In genomic region chr13:52847322-52847681, GRCh38 we compare ENCODE assay signal across 28 cellular contexts. TPM values are rescaled to one million over a fixed set of nuclear protein-coding genes. Genes with fewer than 3 reads are reported as not detected.
DNase-seq lines count a peak whose midpoint lies in the region; ATAC-seq and TF ChIP-seq lines count a peak whose summit lies in the region.
"Had no signal": no experiment of that assay in that cellular context is flagged by ENCODE, and none has a peak within 500 bp of the region (broad histone marks: within the 10 kb centered on the region; RNA-seq: fewer than 3 reads in every experiment).

No MANE protein-coding gene starts in this region.

- WGBS in trophoblast cell (ENCODE audit: extremely low coverage, insufficient coverage, insufficient read length), result no CpG with 5 or more reads among the region's 51 CpGs

- peak overlapping the region; percentile 66 for H3K4me2 ChIP-seq in trophoblast cell (ENCODE audit: low read length)

- H3K9ac ChIP-seq in iPS-15b (ENCODE audit: low read depth, low read length) (no peak overlapping the region), trophoblast cell (ENCODE audit: low read length) (no peak overlapping the region)

- TF ChIP-seq CTCF in brain (conservative IDR thresholded peaks at IDR 0.05), result peak in 1 of 2 experiments; percentile 8

- no peak overlapping the region for H2BK5ac ChIP-seq in trophoblast cell (ENCODE audit: low read depth, low read length, poor library complexity)

- no peak overlapping the region for H3K27ac ChIP-seq in trophoblast cell (ENCODE audit: low read depth, low read length)
- H3K27ac ChIP-seq: ascending aorta, right lobe of liver, stomach, tibial artery had no signal

- H4K91ac ChIP-seq in trophoblast cell (ENCODE audit: low read depth, low read length), result no peak overlapping the region

- no peak overlapping the region for H2AFZ ChIP-seq in trophoblast cell (ENCODE audit: insufficient read depth, low read length, poor library complexity)

- H3K9me3 ChIP-seq in iPS-15b (ENCODE audit: control insufficient read depth, insufficient read depth, low read length), result no peaks in the 10 kb centered on the region
- H3K9me3 ChIP-seq in trophoblast cell (ENCODE audit: insufficient read depth, low read depth, low read length), result peaks cover 19% of the 10 kb centered on the region
- H3K9me3 ChIP-seq: ascending aorta, right lobe of liver, tibial artery had no signal

- H3K4ac ChIP-seq in trophoblast cell (ENCODE audit: low read depth, low read length), result no peak overlapping the region

- peaks cover 2% of the 10 kb centered on the region for H3K79me2 ChIP-seq in trophoblast cell (ENCODE audit: control insufficient read depth, insufficient read depth, low read length, poor library complexity)

- peaks cover 20% of the 10 kb centered on the region for H3K36me3 Mint-ChIP-seq in brain

- peaks cover 58% of the 10 kb centered on the region for H3K27me3 ChIP-seq in H7 (ENCODE audit: control insufficient read depth, insufficient read depth, low read length)
- peaks cover 50% of the 10 kb centered on the region for H3K27me3 ChIP-seq in iPS-15b (ENCODE audit: control insufficient read depth, insufficient read depth, low read length)
- H3K27me3 ChIP-seq in trophoblast cell (ENCODE audit: insufficient read depth, low read length), result peaks cover 47% of the 10 kb centered on the region

- H2BK120ac ChIP-seq in trophoblast cell (ENCODE audit: insufficient read depth, low read length, poor library complexity), result no peak overlapping the region

- no peak overlapping the region for H3K27ac Mint-ChIP-seq in brain
- H3K27ac Mint-ChIP-seq: activated B cell treated with CpG ODN at 0.5 μM for 24 hours; activated T-cell treated with anti-CD3 and anti-CD28 coated beads, Interleukin-2, amount 50 U/mL, for 24 hours; progenitor cell of endocrine pancreas had no signal

- peaks cover 10% of the 10 kb centered on the region for H3K79me1 ChIP-seq in trophoblast cell (ENCODE audit: low read length)

- H4K12ac ChIP-seq in trophoblast cell (ENCODE audit: low read depth, low read length), result no peak overlapping the region

- H3K14ac ChIP-seq in trophoblast cell (ENCODE audit: low read length), result no peak overlapping the region

- intact Hi-C loops in posterior vena cava (cut with DNase I), result no loop called here

- H3K4me3 ChIP-seq in H7 (ENCODE audit: insufficient read depth, low read depth, low read length) (peak overlapping the region; percentile 6), iPS-15b (ENCODE audit: low read depth, low read length) (peak overlapping the region; percentile 48), trophoblast cell (ENCODE audit: low read depth, low read length) (peak overlapping the region; percentile 45)
- H3K4me3 ChIP-seq: right lobe of liver had no signal

- H3K4me3 Mint-ChIP-seq in brain, result peak overlapping the region in 3 of 5 experiments; percentile 22 to 86 (median 50)
- H3K4me3 Mint-ChIP-seq: activated B cell treated with CpG ODN at 0.5 μM for 24 hours; activated T-cell treated with anti-CD3 and anti-CD28 coated beads, Interleukin-2, amount 50 U/mL, for 24 hours; central memory CD8-positive, alpha-beta T cell had no signal

- H3K18ac ChIP-seq in trophoblast cell (ENCODE audit: low read length), result no peak overlapping the region

- no peak overlapping the region for H3K23ac ChIP-seq in trophoblast cell (ENCODE audit: low read length)

- H3K4me1 ChIP-seq in iPS-15b (ENCODE audit: control insufficient read depth, insufficient read depth, low read length) (peaks cover 9% of the 10 kb centered on the region), trophoblast cell (ENCODE audit: control insufficient read depth in 1 of 2, insufficient read depth in 2 of 2, low read length in 2 of 2) (peaks cover 32 to 37% of the 10 kb centered on the region in 2 experiments)

- ATAC-seq in GM21717 (IDR thresholded peaks at IDR 0.05; ENCODE audit: unreplicated experiment) (no peak), GM19467 (IDR thresholded peaks at IDR 0.05; ENCODE audit: unreplicated experiment) (no peak)
- ATAC-seq: left lobe of liver had no signal

- peaks cover 61% of the 10 kb centered on the region for H3K4me1 Mint-ChIP-seq in brain

- no peak overlapping the region for H2AK5ac ChIP-seq in trophoblast cell (ENCODE audit: low read length)

- H3K27me3 Mint-ChIP-seq in brain, result peaks cover 95% of the 10 kb centered on the region

- DNase-seq in H7 (no peak), trophoblast cell (no peak), posterior vena cava (ENCODE audit: low spot score) (no peak)
- DNase-seq: activated B cell treated with CpG ODN at 0.5 μM for 24 hours; DND-41; KG1; mesenchymal stem cell; NCI-H1105; NCI-H187; NCI-H510A; stimulated activated CD4-positive, alpha-beta T cell treated with anti-CD3 and anti-CD28 coated beads, Interleukin-12 subunit alpha, Interleukin-12 subunit beta, amount 100 ng/mL, for 4 hours; stimulated activated CD4-positive, alpha-beta T cell treated with anti-CD3 and anti-CD28 coated beads, Interleukin-4, amount 100 ng/mL, for 1 hour; stomach had no signal

- H2BK12ac ChIP-seq in trophoblast cell (ENCODE audit: low read length), result no peak overlapping the region

- no peaks in the 10 kb centered on the region for H3K36me3 ChIP-seq in H7 (replicated peaks; ENCODE audit: control insufficient read depth, insufficient read depth, low read length)
- peaks cover 11% of the 10 kb centered on the region for H3K36me3 ChIP-seq in iPS-15b (ENCODE audit: control insufficient read depth, insufficient read depth, low read length)
- peaks cover 3 to 7% of the 10 kb centered on the region in 2 experiments for H3K36me3 ChIP-seq in trophoblast cell (ENCODE audit: control insufficient read depth in 1 of 2, insufficient read depth in 2 of 2, low read length in 2 of 2)
- H3K36me3 ChIP-seq: ascending aorta, right lobe of liver, stomach, tibial artery had no signal

- peaks cover 0 to 6% (median 3%) of the 10 kb centered on the region in 5 experiments for H3K9me3 Mint-ChIP-seq in brain
- H3K9me3 Mint-ChIP-seq: activated B cell treated with CpG ODN at 0.5 μM for 24 hours; central memory CD8-positive, alpha-beta T cell had no signal

- H4K8ac ChIP-seq in trophoblast cell (ENCODE audit: low read depth, low read length), result no peak overlapping the region

RNA-seq across cellular contexts. Expression of gene PCDH8, which starts 1.1 kb away (rescaled TPM):
- total RNA-seq in H7 (2014; rRNA removed; shearing (Covaris generic)), result 0.83 and 1.6 TPM in 2 replicates
- 9.4 TPM for polyA plus RNA-seq in brain (ENCODE audit: insufficient read depth, low read depth, low replicate concordance)
- 4.8 and 5.2 TPM in 2 replicates for polyA plus RNA-seq in trophoblast cell (2013)
- total RNA-seq in posterior vena cava, result not detected
- total RNA-seq: activated B cell treated with CpG ODN at 0.5 μM for 24 hours, ascending aorta, dermis blood vessel endothelial cell, H4, left lobe of liver, MCF 10A, right lobe of liver, RPMI7951 had no signal
